In the genomic region with DNA sequence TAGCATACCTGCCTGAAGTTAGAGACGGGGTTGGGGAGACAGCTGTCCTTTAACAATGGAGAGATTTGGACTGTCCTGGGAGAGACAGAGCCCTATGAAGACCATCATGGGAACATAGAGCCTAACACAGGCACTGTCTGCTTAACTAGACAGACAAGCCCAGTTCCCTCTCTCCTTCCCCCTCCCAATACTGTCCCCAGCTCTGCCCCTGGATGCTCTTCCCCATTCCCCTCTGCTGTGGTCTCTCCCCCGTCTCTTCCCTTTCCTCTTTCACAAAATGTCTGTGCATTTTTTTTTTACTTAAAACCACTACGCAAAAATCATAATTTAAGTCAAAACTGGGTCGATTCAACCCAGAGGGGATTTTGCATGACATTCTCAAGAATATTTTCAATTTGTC, we compare ENCODE assay signal across 19 cellular contexts.
DNase-seq lines count a peak whose midpoint lies in the region; ATAC-seq and TF ChIP-seq lines count a peak whose summit lies in the region.
"Had no signal": no experiment of that assay in that cellular context is flagged by ENCODE, and none has a peak within 500 bp of the region (broad histone marks: within the 10 kb centered on the region; RNA-seq: fewer than 3 reads in every experiment).

No MANE protein-coding gene starts in this region.

- H3K36me3 Mint-ChIP-seq in activated CD4-positive, alpha-beta T cell treated with anti-CD3 and anti-CD28 coated beads, Interleukin-2, amount 10 ng/mL, durations not matched to agents 7 days and 5 days (ENCODE audit: low read depth), result peaks cover 64% of the 10 kb centered on the region

- peak overlapping the region; percentile 47 for H3K27ac Mint-ChIP-seq in activated CD4-positive, alpha-beta T cell treated with anti-CD3 and anti-CD28 coated beads, Interleukin-2, amount 10 ng/mL, durations not matched to agents 7 days and 5 days
- H3K27ac Mint-ChIP-seq: stimulated activated memory B cell treated with anti-CD40 and anti-IgM and Interleukin-4, amounts not matched to agents 10 μg/mL and 1 μg/mL and 100 μg/mL, for 72 hours had no signal

- no peak for TF ChIP-seq CTCF in NB4 (IDR thresholded peaks at IDR 0.05; ENCODE audit: low read depth, low read length)

- CTCF ChIA-PET in activated CD4-positive, alpha-beta T cell treated with anti-CD3 and anti-CD28 coated beads, Interleukin-2, amount 10 ng/mL, durations not matched to agents 7 days and 5 days (lab: Charles Lee), result interaction anchor here (1.6 kb wide), 1 partner anchor 9 kb away, joined by 4 read pairs; no protein-coding TSS in a partner anchor

- H3K4me3 ChIP-seq in NB4 (ENCODE audit: low read depth, low read length), result no peak overlapping the region
- H3K4me3 ChIP-seq in mesenchymal stem cell (ENCODE audit: insufficient read depth in 1 of 2, low read depth in 1 of 2, low read length in 2 of 2), result no peak overlapping the region
- H3K4me3 ChIP-seq: cardiac muscle cell, dorsolateral prefrontal cortex had no signal

- no peak overlapping the region for H3K4me2 ChIP-seq in mesenchymal stem cell (ENCODE audit: low read length, poor library complexity, severe bottlenecking)

- H3K23ac ChIP-seq in mesenchymal stem cell (ENCODE audit: low read length in 2 of 2), result no peak overlapping the region

- H2BK120ac ChIP-seq in mesenchymal stem cell (ENCODE audit: low read depth, low read length), result no peak overlapping the region

- H3K36me3 ChIP-seq in mesenchymal stem cell (ENCODE audit: control insufficient read depth in 1 of 2, insufficient read depth in 2 of 2, low read depth in 1 of 2, low read length in 2 of 2), result peaks cover 0 to 3% of the 10 kb centered on the region in 2 experiments
- H3K36me3 ChIP-seq: cardiac muscle cell had no signal

- H2AK5ac ChIP-seq in mesenchymal stem cell (ENCODE audit: low read length, severe bottlenecking), result no peak overlapping the region

- no peak overlapping the region for H3K14ac ChIP-seq in mesenchymal stem cell (ENCODE audit: low read length in 2 of 2)

- H3K27me3 ChIP-seq in mesenchymal stem cell (ENCODE audit: control insufficient read depth in 1 of 2, insufficient read depth in 1 of 2, low read length in 2 of 2), result no peaks in the 10 kb centered on the region
- H3K27me3 ChIP-seq: cardiac muscle cell had no signal

- H3K4me3 Mint-ChIP-seq in activated CD4-positive, alpha-beta T cell treated with anti-CD3 and anti-CD28 coated beads, Interleukin-2, amount 10 ng/mL, durations not matched to agents 7 days and 5 days, result no peak overlapping the region
- H3K4me3 Mint-ChIP-seq: neural crest cell; stimulated activated memory B cell treated with anti-CD40 and anti-IgM and Interleukin-4, amounts not matched to agents 10 μg/mL and 1 μg/mL and 100 μg/mL, for 72 hours had no signal

- H3K9me3 ChIP-seq in mesenchymal stem cell (ENCODE audit: control insufficient read depth, low read length), result no peaks in the 10 kb centered on the region

- ATAC-seq in left lobe of liver, result peak; percentile 23
- ATAC-seq: PC-3; stimulated activated memory B cell treated with anti-CD40 and anti-IgM and Interleukin-4, amounts not matched to agents 10 μg/mL and 1 μg/mL and 100 μg/mL, for 72 hours had no signal

- H3K27me3 Mint-ChIP-seq in activated CD4-positive, alpha-beta T cell treated with anti-CD3 and anti-CD28 coated beads, Interleukin-2, amount 10 ng/mL, durations not matched to agents 7 days and 5 days, result no peaks in the 10 kb centered on the region
- H3K27me3 Mint-ChIP-seq: stimulated activated memory B cell treated with anti-CD40 and anti-IgM and Interleukin-4, amounts not matched to agents 10 μg/mL and 1 μg/mL and 100 μg/mL, for 72 hours had no signal

- H3K79me1 ChIP-seq in mesenchymal stem cell (replicated peaks; ENCODE audit: low read length, poor library complexity, severe bottlenecking), result no peaks in the 10 kb centered on the region

- no peak overlapping the region for H4K91ac ChIP-seq in mesenchymal stem cell (ENCODE audit: low read length)

- no peak overlapping the region for H3K18ac ChIP-seq in mesenchymal stem cell (ENCODE audit: low read depth in 1 of 2, low read length in 2 of 2)

- peaks cover 1% of the 10 kb centered on the region for H3K4me1 ChIP-seq in mesenchymal stem cell (ENCODE audit: control insufficient read depth, insufficient read depth, low read depth, low read length)

- H3K4ac ChIP-seq in mesenchymal stem cell (ENCODE audit: low read depth in 1 of 2, low read length in 2 of 2), result no peak overlapping the region

- 91% methylated on average over 4 of the region's 4 CpGs for WGBS in mesenchymal stem cell

- H2AFZ ChIP-seq in mesenchymal stem cell (ENCODE audit: low read depth, low read length), result no peak overlapping the region

- H3K4me1 Mint-ChIP-seq in activated CD4-positive, alpha-beta T cell treated with anti-CD3 and anti-CD28 coated beads, Interleukin-2, amount 10 ng/mL, durations not matched to agents 7 days and 5 days, result peaks cover 89% of the 10 kb centered on the region
- H3K4me1 Mint-ChIP-seq: neural crest cell had no signal

- no peak for TF ChIP-seq POLR2A in NB4 (IDR thresholded peaks at IDR 0.05; ENCODE audit: extremely low read depth, insufficient read length)

- H3K27ac ChIP-seq in mesenchymal stem cell (ENCODE audit: low read length, poor library complexity, severe bottlenecking), result no peak overlapping the region
- H3K27ac ChIP-seq: C4-2B, cardiac muscle cell, dorsolateral prefrontal cortex, epithelial cell of prostate had no signal

- no peak overlapping the region for H3K9ac ChIP-seq in mesenchymal stem cell (ENCODE audit: low read length)

- no peak overlapping the region for H4K8ac ChIP-seq in mesenchymal stem cell (ENCODE audit: low read length)

- H2BK12ac ChIP-seq in mesenchymal stem cell (ENCODE audit: low read length in 2 of 2), result no peak overlapping the region

- no peak overlapping the region for H2BK5ac ChIP-seq in mesenchymal stem cell (ENCODE audit: low read depth, low read length, poor library complexity, severe bottlenecking)

- POLR2A ChIA-PET in activated CD4-positive, alpha-beta T cell treated with anti-CD3 and anti-CD28 coated beads, Interleukin-2, amount 10 ng/mL, durations not matched to agents 7 days and 5 days (lab: Charles Lee), result no interaction called here

- no peak overlapping the region for H2BK15ac ChIP-seq in mesenchymal stem cell (ENCODE audit: low read depth, poor library complexity, severe bottlenecking)

- H3K9me3 Mint-ChIP-seq in activated CD4-positive, alpha-beta T cell treated with anti-CD3 and anti-CD28 coated beads, Interleukin-2, amount 10 ng/mL, durations not matched to agents 7 days and 5 days, result peaks cover 7% of the 10 kb centered on the region
- H3K9me3 Mint-ChIP-seq: stimulated activated memory B cell treated with anti-CD40 and anti-IgM and Interleukin-4, amounts not matched to agents 10 μg/mL and 1 μg/mL and 100 μg/mL, for 72 hours had no signal

- DNase-seq in activated CD4-positive, alpha-beta T cell treated with anti-CD3 and anti-CD28 coated beads, Interleukin-2, amount 10 ng/mL, durations not matched to agents 7 days and 5 days, result no peak
- no peak for DNase-seq in activated CD4-positive, alpha-beta T cell treated with anti-CD3 and anti-CD28 coated beads for 1 hour
- DNase-seq in CD1c-positive myeloid dendritic cell (ENCODE audit: extremely low spot score) (peak; percentile 60), NB4 (ENCODE audit: low read depth) (peak; percentile 88), left lobe of liver (ENCODE audit: low spot score) (no peak), cortex of kidney (lab: John Stamatoyannopoulos, UW) (no peak), mesenchymal stem cell (no peak), NCI-H2107 (lab: John Stamatoyannopoulos, UW) (no peak)
- DNase-seq: activated gamma-delta T cell; dorsolateral prefrontal cortex; hypothalamus; NCI-H748 treated with DMSO at 0.1 percent for 48 hours; PC-3; stimulated activated CD4-positive, alpha-beta T cell treated with anti-CD3 and anti-CD28 coated beads, Interleukin-1b, Interleukin-23, amount 100 ng/mL, for 48 hours had no signal

Comparison
In these comparisons a context has a peak if more than half of its experiments do, and no peak if none do; other contexts are left out.
1. DNase-seq: peak in CD1c-positive myeloid dendritic cell (single experiment) and NB4 (single experiment); none in activated CD4-positive, alpha-beta T cell treated with anti-CD3 and anti-CD28 coated beads, Interleukin-2, amount 10 ng/mL, durations not matched to agents 7 days and 5 days (single experiment), activated CD4-positive, alpha-beta T cell treated with anti-CD3 and anti-CD28 coated beads for 1 hour (single experiment), left lobe of liver (single experiment), cortex of kidney (single experiment), mesenchymal stem cell (single experiment) and NCI-H2107 (single experiment).